ENCODE assay signal across 19 cellular contexts in the genomic region with DNA sequence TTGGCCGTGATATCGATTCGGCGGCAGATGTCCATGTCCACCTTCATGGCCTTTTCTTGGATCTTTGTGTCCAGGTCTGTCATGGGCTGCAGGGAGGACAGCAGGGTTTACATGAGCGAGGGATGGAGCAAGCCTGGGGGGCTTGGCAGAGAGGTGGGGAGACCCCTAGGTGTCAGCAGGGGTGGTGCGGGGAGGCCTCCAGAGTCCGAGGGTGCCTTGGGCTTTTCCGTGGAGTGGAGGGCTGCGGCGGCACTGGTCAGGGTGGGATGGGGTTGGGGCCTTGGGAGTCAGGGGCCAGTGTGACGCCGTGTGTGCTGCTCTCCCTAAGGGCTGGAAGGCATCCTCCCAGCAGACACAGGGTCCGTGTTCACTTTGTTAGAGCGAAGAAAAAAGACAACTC. TPM values are rescaled to one million over a fixed set of nuclear protein-coding genes. Genes with fewer than 3 reads are reported as not detected.
"Had no signal": no experiment of that assay in that cellular context is flagged by ENCODE, and none has a peak within 500 bp of the region (broad histone marks: within the 10 kb centered on the region; RNA-seq: fewer than 3 reads in every experiment).

No MANE protein-coding gene starts in this region.

- H3K4me3 Mint-ChIP-seq: activated CD4-positive, alpha-beta memory T cell treated with anti-CD3 and anti-CD28 coated beads for 36 hours; activated naive CD4-positive, alpha-beta T cell treated with anti-CD3 and anti-CD28 coated beads for 36 hours; activated T-helper 1 cell treated with anti-CD3 and anti-CD28 coated beads, Interleukin-12 subunit alpha, Interleukin-12 subunit beta, Interleukin-2, Interleukin-4 antibody, amounts not matched to agents 30 ng/mL and 10 ng/mL and 1 ng/mL, durations not matched to agents 14 hours and 24 hours and 36 hours; brain; dendritic cell treated with granulocyte-macrophage colony-stimulating factor and Interleukin-4, amounts not matched to agents 40 ng/mL and 50 ng/mL, for 4 days; immature natural killer cell; naive thymus-derived CD8-positive, alpha-beta T cell; T-helper 2 cell treated with Interferon-gamma antibody and Interleukin-4, amounts not matched to agents 5 μg/mL and 100 μg/mL, for 36 hours had no signal

- H3K36me3 Mint-ChIP-seq: immature natural killer cell had no signal

- DNase-seq: activated CD4-positive, alpha-beta memory T cell treated with anti-CD3 and anti-CD28 coated beads for 36 hours; activated naive CD4-positive, alpha-beta T cell treated with anti-CD3 and anti-CD28 coated beads for 36 hours; amniotic stem cell; cerebellar nuclear complex; erythroblast; immature natural killer cell; left cardiac atrium; lower lobe of right lung; naive thymus-derived CD8-positive, alpha-beta T cell; sigmoid colon; stimulated activated CD4-positive, alpha-beta T cell treated with anti-CD3 and anti-CD28 coated beads, Interleukin-2, amount 100 ng/mL, for 24 hours; stimulated activated naive CD8-positive, alpha-beta T cell treated with anti-CD3 and anti-CD28 coated beads, Interleukin-15, Interleukin-2, amounts not matched to agents 100 U/mL and 50 U/mL, for 24 hours; upper lobe of left lung had no signal

- H3K27me3 Mint-ChIP-seq: activated CD4-positive, alpha-beta memory T cell treated with anti-CD3 and anti-CD28 coated beads for 36 hours; dendritic cell treated with granulocyte-macrophage colony-stimulating factor and Interleukin-4, amounts not matched to agents 40 ng/mL and 50 ng/mL, for 4 days; naive thymus-derived CD8-positive, alpha-beta T cell had no signal

- H3K9me3 ChIP-seq: lower lobe of right lung, sigmoid colon, suprapubic skin, upper lobe of left lung had no signal

- H3K27ac ChIP-seq: lower lobe of right lung, suprapubic skin, upper lobe of left lung had no signal

- H3K4me3 ChIP-seq: lower lobe of right lung, sigmoid colon, suprapubic skin, upper lobe of left lung had no signal

- H3K27me3 ChIP-seq: sigmoid colon, suprapubic skin, upper lobe of left lung had no signal

- ATAC-seq: left cardiac atrium; lower lobe of right lung; naive thymus-derived CD8-positive, alpha-beta T cell; stimulated activated naive CD8-positive, alpha-beta T cell treated with anti-CD3 and anti-CD28 coated beads, Interleukin-15, Interleukin-2, amounts not matched to agents 100 U/mL and 50 U/mL, for 24 hours had no signal

- H3K9me3 Mint-ChIP-seq: activated CD4-positive, alpha-beta memory T cell treated with anti-CD3 and anti-CD28 coated beads for 36 hours; activated naive CD4-positive, alpha-beta T cell treated with anti-CD3 and anti-CD28 coated beads for 36 hours; activated T-helper 1 cell treated with anti-CD3 and anti-CD28 coated beads, Interleukin-12 subunit alpha, Interleukin-12 subunit beta, Interleukin-2, Interleukin-4 antibody, amounts not matched to agents 30 ng/mL and 10 ng/mL and 1 ng/mL, durations not matched to agents 14 hours and 24 hours and 36 hours; brain; dendritic cell treated with granulocyte-macrophage colony-stimulating factor and Interleukin-4, amounts not matched to agents 40 ng/mL and 50 ng/mL, for 4 days; immature natural killer cell; naive thymus-derived CD8-positive, alpha-beta T cell; T-helper 2 cell treated with Interferon-gamma antibody and Interleukin-4, amounts not matched to agents 5 μg/mL and 100 μg/mL, for 36 hours had no signal

- H3K27ac Mint-ChIP-seq: activated CD4-positive, alpha-beta memory T cell treated with anti-CD3 and anti-CD28 coated beads for 36 hours; activated naive CD4-positive, alpha-beta T cell treated with anti-CD3 and anti-CD28 coated beads for 36 hours; activated T-helper 1 cell treated with anti-CD3 and anti-CD28 coated beads, Interleukin-12 subunit alpha, Interleukin-12 subunit beta, Interleukin-2, Interleukin-4 antibody, amounts not matched to agents 30 ng/mL and 10 ng/mL and 1 ng/mL, durations not matched to agents 14 hours and 24 hours and 36 hours; brain; dendritic cell treated with granulocyte-macrophage colony-stimulating factor and Interleukin-4, amounts not matched to agents 40 ng/mL and 50 ng/mL, for 4 days; T-helper 2 cell treated with Interferon-gamma antibody and Interleukin-4, amounts not matched to agents 5 μg/mL and 100 μg/mL, for 36 hours had no signal

RNA-seq across cellular contexts. Expression of a gene that starts 59.0 kb away (rescaled TPM):
- total RNA-seq: activated CD4-positive, alpha-beta memory T cell treated with anti-CD3 and anti-CD28 coated beads for 36 hours; activated naive CD4-positive, alpha-beta T cell treated with anti-CD3 and anti-CD28 coated beads for 36 hours; activated T-helper 1 cell treated with anti-CD3 and anti-CD28 coated beads, Interleukin-12 subunit alpha, Interleukin-12 subunit beta, Interleukin-2, Interleukin-4 antibody, amounts not matched to agents 30 ng/mL and 10 ng/mL and 1 ng/mL, durations not matched to agents 14 hours and 24 hours and 36 hours; left cardiac atrium; lower lobe of right lung; naive thymus-derived CD8-positive, alpha-beta T cell; osteocyte; sigmoid colon; upper lobe of left lung had no signal
- polyA plus RNA-seq: immature natural killer cell; naive thymus-derived CD8-positive, alpha-beta T cell; sigmoid colon had no signal
